In genomic region chr6:43456737-43457126, GRCh38 we compare ENCODE assay signal across 9 cellular contexts. TPM values are rescaled to one million over a fixed set of nuclear protein-coding genes. Genes with fewer than 3 reads are reported as not detected.
DNase-seq lines count a peak whose midpoint lies in the region; ATAC-seq and TF ChIP-seq lines count a peak whose summit lies in the region.
"Had no signal": no experiment of that assay in that cellular context is flagged by ENCODE, and none has a peak within 500 bp of the region (broad histone marks: within the 10 kb centered on the region; RNA-seq: fewer than 3 reads in every experiment).

No MANE protein-coding gene starts in this region.

- no peak for TF ChIP-seq POLR2A in NB4 (IDR thresholded peaks at IDR 0.05; ENCODE audit: extremely low read depth, insufficient read length)

- peaks cover 38% of the 10 kb centered on the region for H3K27me3 Mint-ChIP-seq in activated CD4-positive, alpha-beta T cell treated with anti-CD3 and anti-CD28 coated beads, Interleukin-2, amount 10 ng/mL, durations not matched to agents 24 days and 14 days
- H3K27me3 Mint-ChIP-seq in activated naive CD8-positive, alpha-beta T cell treated with anti-CD3 and anti-CD28 coated beads, Interleukin-2, amount 10 ng/mL, durations not matched to agents 7 days and 5 days, result peaks cover 37% of the 10 kb centered on the region

- DNase-seq in activated CD4-positive, alpha-beta T cell treated with anti-CD3 and anti-CD28 coated beads, Interleukin-2, amount 10 ng/mL, durations not matched to agents 24 days and 14 days, result no peak
- DNase-seq in activated CD4-positive, alpha-beta T cell treated with anti-CD3 and anti-CD28 coated beads, Interleukin-2, amount 50 U/mL, for 4 hours, result no peak
- peak; percentile 30 for DNase-seq in NB4 (ENCODE audit: low read depth)
- DNase-seq in activated naive CD8-positive, alpha-beta T cell treated with anti-CD3 and anti-CD28 coated beads, Interleukin-2, amount 10 ng/mL, durations not matched to agents 7 days and 5 days, result no peak
- peak; percentile 19 for DNase-seq in occipital lobe (lab: John Stamatoyannopoulos, UW)
- DNase-seq in NCI-H1105 (lab: John Stamatoyannopoulos, UW), result no peak
- DNase-seq in hepatic stellate cell (ENCODE audit: low spot score), result no peak
- DNase-seq in stimulated activated CD4-positive, alpha-beta T cell treated with anti-CD3 and anti-CD28 coated beads, Interleukin-2, amount 100 ng/mL, for 24 hours, result no peak
- DNase-seq: RPMI8226 had no signal

- intact Hi-C loops in activated CD4-positive, alpha-beta T cell treated with anti-CD3 and anti-CD28 coated beads, Interleukin-2, amount 10 ng/mL, durations not matched to agents 24 days and 14 days (cut with micrococcal nuclease), result no loop called here

- H3K9me3 Mint-ChIP-seq in activated CD4-positive, alpha-beta T cell treated with anti-CD3 and anti-CD28 coated beads, Interleukin-2, amount 10 ng/mL, durations not matched to agents 24 days and 14 days, result no peaks in the 10 kb centered on the region
- no peaks in the 10 kb centered on the region for H3K9me3 Mint-ChIP-seq in activated naive CD8-positive, alpha-beta T cell treated with anti-CD3 and anti-CD28 coated beads, Interleukin-2, amount 10 ng/mL, durations not matched to agents 7 days and 5 days

- H3K36me3 Mint-ChIP-seq in activated CD4-positive, alpha-beta T cell treated with anti-CD3 and anti-CD28 coated beads, Interleukin-2, amount 10 ng/mL, durations not matched to agents 24 days and 14 days (ENCODE audit: low read depth), result peaks cover 11% of the 10 kb centered on the region
- peaks cover 6% of the 10 kb centered on the region for H3K36me3 Mint-ChIP-seq in activated naive CD8-positive, alpha-beta T cell treated with anti-CD3 and anti-CD28 coated beads, Interleukin-2, amount 10 ng/mL, durations not matched to agents 7 days and 5 days

- H3K4me3 Mint-ChIP-seq in activated CD4-positive, alpha-beta T cell treated with anti-CD3 and anti-CD28 coated beads, Interleukin-2, amount 10 ng/mL, durations not matched to agents 24 days and 14 days, result peak overlapping the region; percentile 64
- H3K4me3 Mint-ChIP-seq in activated naive CD8-positive, alpha-beta T cell treated with anti-CD3 and anti-CD28 coated beads, Interleukin-2, amount 10 ng/mL, durations not matched to agents 7 days and 5 days, result peak overlapping the region; percentile 14

- no peak for ATAC-seq in activated naive CD8-positive, alpha-beta T cell treated with anti-CD3 and anti-CD28 coated beads, Interleukin-2, amount 10 ng/mL, durations not matched to agents 7 days and 5 days (ENCODE audit: low read depth)

- POLR2A ChIA-PET in activated naive CD8-positive, alpha-beta T cell treated with anti-CD3 and anti-CD28 coated beads, Interleukin-2, amount 10 ng/mL, durations not matched to agents 7 days and 5 days (lab: Charles Lee), result interaction anchor here (0.6 to 1.1 kb wide), 2 partner anchors 23 to 30 kb away, joined by 4 to 6 read pairs; no protein-coding TSS in a partner anchor

- no peak overlapping the region for H3K27ac Mint-ChIP-seq in activated CD4-positive, alpha-beta T cell treated with anti-CD3 and anti-CD28 coated beads, Interleukin-2, amount 10 ng/mL, durations not matched to agents 24 days and 14 days
- no peak overlapping the region for H3K27ac Mint-ChIP-seq in activated naive CD8-positive, alpha-beta T cell treated with anti-CD3 and anti-CD28 coated beads, Interleukin-2, amount 10 ng/mL, durations not matched to agents 7 days and 5 days

- TF ChIP-seq CTCF in NB4 (IDR thresholded peaks at IDR 0.05; ENCODE audit: low read depth, low read length), result no peak

- peaks cover 15% of the 10 kb centered on the region for H3K4me1 Mint-ChIP-seq in activated CD4-positive, alpha-beta T cell treated with anti-CD3 and anti-CD28 coated beads, Interleukin-2, amount 10 ng/mL, durations not matched to agents 24 days and 14 days
- peaks cover 12% of the 10 kb centered on the region for H3K4me1 Mint-ChIP-seq in activated naive CD8-positive, alpha-beta T cell treated with anti-CD3 and anti-CD28 coated beads, Interleukin-2, amount 10 ng/mL, durations not matched to agents 7 days and 5 days

- H3K4me3 ChIP-seq in NB4 (ENCODE audit: low read depth, low read length), result no peak overlapping the region

RNA-seq across cellular contexts. Expression of gene DLK2, which starts 1.4 kb away (rescaled TPM):
- total RNA-seq in activated CD4-positive, alpha-beta T cell treated with anti-CD3 and anti-CD28 coated beads, Interleukin-2, amount 10 ng/mL, durations not matched to agents 24 days and 14 days, result 1.6 and 2.0 TPM in 2 replicates
- total RNA-seq in activated naive CD8-positive, alpha-beta T cell treated with anti-CD3 and anti-CD28 coated beads, Interleukin-2, amount 10 ng/mL, durations not matched to agents 7 days and 5 days, result under 1 TPM; 0.30 to 0.37 TPM
- total RNA-seq in occipital lobe, result 7.3 TPM

RNA-seq across cellular contexts. Expression of gene TJAP1, which starts 20.6 kb away (rescaled TPM):
- 40.7 and 41.1 TPM in 2 replicates for total RNA-seq in activated CD4-positive, alpha-beta T cell treated with anti-CD3 and anti-CD28 coated beads, Interleukin-2, amount 10 ng/mL, durations not matched to agents 24 days and 14 days
- total RNA-seq in activated naive CD8-positive, alpha-beta T cell treated with anti-CD3 and anti-CD28 coated beads, Interleukin-2, amount 10 ng/mL, durations not matched to agents 7 days and 5 days, result 10 to 100 TPM; 42.7 to 47.6 TPM
- 5.0 TPM for total RNA-seq in occipital lobe

RNA-seq across cellular contexts. Expression of gene ABCC10, which starts 29.4 kb away (rescaled TPM):
- total RNA-seq in activated CD4-positive, alpha-beta T cell treated with anti-CD3 and anti-CD28 coated beads, Interleukin-2, amount 10 ng/mL, durations not matched to agents 24 days and 14 days, result 38.2 and 40.0 TPM in 2 replicates
- total RNA-seq in activated naive CD8-positive, alpha-beta T cell treated with anti-CD3 and anti-CD28 coated beads, Interleukin-2, amount 10 ng/mL, durations not matched to agents 7 days and 5 days, result 10 to 100 TPM; 51.0 to 58.3 TPM
- 22.0 TPM for total RNA-seq in occipital lobe

RNA-seq across cellular contexts. Expression of gene LRRC73, which starts 53.4 kb away (rescaled TPM):
- 0.14 and 0.51 TPM in 2 replicates for total RNA-seq in activated CD4-positive, alpha-beta T cell treated with anti-CD3 and anti-CD28 coated beads, Interleukin-2, amount 10 ng/mL, durations not matched to agents 24 days and 14 days
- total RNA-seq in activated naive CD8-positive, alpha-beta T cell treated with anti-CD3 and anti-CD28 coated beads, Interleukin-2, amount 10 ng/mL, durations not matched to agents 7 days and 5 days, result under 1 TPM; 0.33 to 0.37 TPM
- total RNA-seq in occipital lobe, result 2.7 TPM

RNA-seq across cellular contexts. Expression of gene YIPF3, which starts 60.0 kb away (rescaled TPM):
- total RNA-seq in activated CD4-positive, alpha-beta T cell treated with anti-CD3 and anti-CD28 coated beads, Interleukin-2, amount 10 ng/mL, durations not matched to agents 24 days and 14 days, result 47.7 and 52.1 TPM in 2 replicates
- 10 to 100 TPM; 63.2 to 71.8 TPM for total RNA-seq in activated naive CD8-positive, alpha-beta T cell treated with anti-CD3 and anti-CD28 coated beads, Interleukin-2, amount 10 ng/mL, durations not matched to agents 7 days and 5 days
- 71.4 TPM for total RNA-seq in occipital lobe

Comparison
In these comparisons a context has a peak if more than half of its experiments do, and no peak if none do; other contexts are left out.
1. DNase-seq: peak in NB4 (single experiment) and occipital lobe (single experiment); none in activated CD4-positive, alpha-beta T cell treated with anti-CD3 and anti-CD28 coated beads, Interleukin-2, amount 10 ng/mL, durations not matched to agents 24 days and 14 days (single experiment), activated CD4-positive, alpha-beta T cell treated with anti-CD3 and anti-CD28 coated beads, Interleukin-2, amount 50 U/mL, for 4 hours (0 of 2), activated naive CD8-positive, alpha-beta T cell treated with anti-CD3 and anti-CD28 coated beads, Interleukin-2, amount 10 ng/mL, durations not matched to agents 7 days and 5 days (single experiment), NCI-H1105 (single experiment), hepatic stellate cell (single experiment) and stimulated activated CD4-positive, alpha-beta T cell treated with anti-CD3 and anti-CD28 coated beads, Interleukin-2, amount 100 ng/mL, for 24 hours (0 of 2).